11 cellular contexts compared by ENCODE assay signal in the genomic region with DNA sequence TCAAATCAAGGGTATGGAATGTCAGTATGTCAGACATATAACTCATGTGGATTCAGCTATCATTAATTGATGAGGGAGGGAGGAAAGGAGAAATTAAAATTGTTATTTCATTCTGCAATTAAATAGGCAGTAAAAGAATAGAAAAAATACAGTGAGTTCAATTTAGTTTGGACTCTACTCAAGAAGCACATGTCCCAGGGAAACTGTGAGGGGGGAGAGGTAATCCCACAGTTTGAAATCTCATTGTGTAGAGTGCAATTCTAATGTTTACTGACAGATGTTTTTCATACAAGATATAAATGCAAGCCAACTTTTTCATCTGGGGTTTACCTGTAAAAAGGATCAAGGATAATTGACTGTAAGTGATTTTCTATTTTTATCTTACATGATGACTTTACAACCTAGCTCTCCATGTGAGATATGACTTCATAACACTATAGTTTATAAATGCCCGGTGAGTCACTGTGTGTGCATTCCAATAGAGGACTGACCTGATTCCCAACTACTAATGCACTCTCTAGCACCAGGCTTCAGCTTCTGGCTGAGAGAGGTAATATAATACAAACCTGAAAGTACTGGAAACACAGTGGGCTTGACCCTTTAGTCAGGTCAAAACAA. TPM values are rescaled to one million over a fixed set of nuclear protein-coding genes. Genes with fewer than 3 reads are reported as not detected.
DNase-seq lines count a peak whose midpoint lies in the region; ATAC-seq and TF ChIP-seq lines count a peak whose summit lies in the region.
"Had no signal": no experiment of that assay in that cellular context is flagged by ENCODE, and none has a peak within 500 bp of the region (broad histone marks: within the 10 kb centered on the region; RNA-seq: fewer than 3 reads in every experiment).

No MANE protein-coding gene starts in this region.

- in situ Hi-C loops in GM13976 (cut with MboI; ENCODE audit: low sequenced_read_pairs, unreplicated experiment) = no loop called here

- peak; percentile 99 for ATAC-seq in left colon
- ATAC-seq in HG02885 (IDR thresholded peaks at IDR 0.05; ENCODE audit: poor library complexity, unreplicated experiment) = no peak
- ATAC-seq: sciatic nerve had no signal

- peaks cover 10% of the 10 kb centered on the region for H3K79me2 ChIP-seq in ACC112 (ENCODE audit: control insufficient read depth, insufficient read depth, low read length, unreplicated experiment)

- H3K36me3 ChIP-seq in ACC112 (ENCODE audit: insufficient read depth, low read length) = peaks cover 42% of the 10 kb centered on the region

- H2AFZ ChIP-seq in ACC112 (ENCODE audit: low read length, unreplicated experiment) = no peak overlapping the region

- no peak for TF ChIP-seq CTCF in cardiac fibroblast (IDR thresholded peaks at IDR 0.05; ENCODE audit: low read depth, low read length)
- no peak for TF ChIP-seq CTCF in GM13976 (IDR thresholded peaks at IDR 0.05; ENCODE audit: borderline replicate concordance, control extremely low read depth, extremely low read depth, insufficient read depth, missing control alignments)

- intact Hi-C loops in left colon (cut with DNase I, micrococcal nuclease) = no loop called here

- no peak overlapping the region for H3K4me3 ChIP-seq in ACC112 (ENCODE audit: low read depth, low read length)
- H3K4me3 ChIP-seq in cardiac fibroblast (replicated peaks in 1 of 2; ENCODE audit: low read depth in 2 of 2, low read length in 2 of 2) = no peak overlapping the region

- H3K4me1 ChIP-seq in ACC112 (ENCODE audit: control insufficient read depth, insufficient read depth, low read length, unreplicated experiment) = peaks cover 13% of the 10 kb centered on the region

- peak; percentile 78 for DNase-seq in HS-5 (ENCODE audit: low read depth)
- peak; percentile 66 to 88 for DNase-seq in cardiac fibroblast (ENCODE audit: low read depth in 2 of 2)
- DNase-seq in left colon = peak in 1 of 2 donors; percentile 33
- DNase-seq in NCI-H2171 (lab: John Stamatoyannopoulos, UW) = no peak
- no peak for DNase-seq in GM13976 (ENCODE audit: low spot score)
- no peak for DNase-seq in SHP77 (lab: John Stamatoyannopoulos, UW)
- DNase-seq: NCI-H187; stimulated activated naive CD4-positive, alpha-beta T cell treated with Interleukin-2 at 50 U/mL for 16 hours had no signal

- H3K27me3 ChIP-seq in ACC112 (ENCODE audit: insufficient read depth, low read length) = no peaks in the 10 kb centered on the region

- H3K27ac ChIP-seq in ACC112 (ENCODE audit: low read depth, low read length) = peak overlapping the region; percentile 41; the same call in 1 of the 2 replicates

RNA-seq across cellular contexts. Expression of a gene that starts 35.2 kb away (rescaled TPM):
- 1 to 10 TPM in 1 of 2 donors, under 1 TPM in 1; 0.98 to 3.2 TPM for total RNA-seq in left colon

RNA-seq across cellular contexts. Expression of a gene that starts 57.1 kb away (rescaled TPM):
- total RNA-seq in left colon = 100 to 1,000 TPM; 172 to 176 TPM

Comparison
In these comparisons a context has a peak if more than half of its experiments do, and no peak if none do; other contexts are left out.
1. DNase-seq: peak in HS-5 (single experiment) and cardiac fibroblast (2 of 2); none in NCI-H2171 (single experiment), GM13976 (single experiment) and SHP77 (0 of 2).